ENCODE assay signal across 14 cellular contexts in the genomic region with DNA sequence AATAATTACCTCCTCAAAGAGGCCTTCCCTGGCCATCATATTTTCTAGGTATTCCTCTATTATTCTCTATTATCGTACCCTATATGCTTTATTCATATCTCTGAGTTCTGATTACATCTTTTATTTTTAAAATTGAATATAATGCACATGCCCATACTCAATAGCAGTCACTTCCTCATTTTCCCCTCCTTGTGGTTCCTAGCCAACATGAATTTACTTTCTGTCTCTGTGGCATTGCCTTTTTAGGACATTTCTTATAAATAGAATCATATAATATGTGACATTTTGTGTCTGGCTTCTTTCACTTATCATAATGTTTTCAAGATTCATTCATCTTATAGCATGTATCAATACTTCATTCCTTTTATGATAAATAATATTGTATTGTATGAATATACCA.
"Had no signal": no experiment of that assay in that cellular context is flagged by ENCODE, and none has a peak within 500 bp of the region (broad histone marks: within the 10 kb centered on the region; RNA-seq: fewer than 3 reads in every experiment).

No MANE protein-coding gene starts in this region.

- ATAC-seq: esophagus mucosa, left cardiac atrium, lower lobe of right lung, pancreas, upper lobe of right lung had no signal

- FAIRE-seq: endometrium, pancreas had no signal

- DNase-seq: activated CD4-positive, alpha-beta memory T cell treated with anti-CD3 and anti-CD28 coated beads for 36 hours; activated CD4-positive, alpha-beta T cell treated with anti-CD3 and anti-CD28 coated beads for 1 hour; activated CD8-positive, alpha-beta memory T cell treated with anti-CD3 and anti-CD28 coated beads, Interleukin-2, amount 50 U/mL, for 48 hours; activated naive CD4-positive, alpha-beta T cell treated with anti-CD3 and anti-CD28 coated beads for 36 hours; foreskin fibroblast; left cardiac atrium; lower lobe of right lung; pancreas; stimulated activated CD4-positive, alpha-beta T cell treated with anti-CD3 and anti-CD28 coated beads, Interleukin-2, amount 100 ng/mL, for 48 hours; stimulated activated CD8-positive, alpha-beta memory T cell treated with anti-CD3 and anti-CD28 coated beads, Interleukin-4, amount 100 ng/mL, for 48 hours; testis; upper lobe of right lung had no signal
